In genomic region chr2:24140305-24140704, GRCh38 we compare ENCODE assay signal across 4 cellular contexts. TPM values are rescaled to one million over a fixed set of nuclear protein-coding genes. Genes with fewer than 3 reads are reported as not detected.
"Had no signal": no experiment of that assay in that cellular context is flagged by ENCODE, and none has a peak within 500 bp of the region (broad histone marks: within the 10 kb centered on the region; RNA-seq: fewer than 3 reads in every experiment).

No MANE protein-coding gene starts in this region.

RNA-seq across cellular contexts. Expression of gene PFN4, which starts 17.2 kb away (rescaled TPM):
- total RNA-seq: H1, H9, HT-29 had no signal
- polyA plus RNA-seq: GM23338, H1 had no signal

RNA-seq across cellular contexts. Expression of gene FAM228A, which starts 34.5 kb away (rescaled TPM):
- total RNA-seq: H1, H9, HT-29 had no signal
- polyA plus RNA-seq: H1 had no signal
